Comparison of ENCODE assay signal across 17 cellular contexts in genomic region chr17:28473542-28473941, GRCh38. TPM values are rescaled to one million over a fixed set of nuclear protein-coding genes. Genes with fewer than 3 reads are reported as not detected.
DNase-seq lines count a peak whose midpoint lies in the region; ATAC-seq and TF ChIP-seq lines count a peak whose summit lies in the region.
"Had no signal": no experiment of that assay in that cellular context is flagged by ENCODE, and none has a peak within 500 bp of the region (broad histone marks: within the 10 kb centered on the region; RNA-seq: fewer than 3 reads in every experiment).

Gene SLC13A2 (plus strand): TSS chr17:28473644. CDS start chr17:28473713, 69 bp downstream.

- no peaks in the 10 kb centered on the region for H3K27me3 ChIP-seq in upper lobe of right lung
- H3K27me3 ChIP-seq in CD4-positive, alpha-beta T cell (ENCODE audit: control insufficient read depth, insufficient read depth, low read length), result no peaks in the 10 kb centered on the region
- H3K27me3 ChIP-seq: tibial nerve had no signal

- POLR2A ChIA-PET in activated naive CD8-positive, alpha-beta T cell treated with anti-CD3 and anti-CD28 coated beads, Interleukin-2, amount 10 ng/mL, durations not matched to agents 7 days and 5 days (lab: Charles Lee), result no interaction called here
- POLR2A ChIA-PET in CD4-positive, alpha-beta T cell (lab: Charles Lee), result no interaction called here
- POLR2A ChIA-PET in T-cell (lab: Charles Lee), result no interaction called here

- H3K27me3 Mint-ChIP-seq in activated naive CD8-positive, alpha-beta T cell treated with anti-CD3 and anti-CD28 coated beads, Interleukin-2, amount 10 ng/mL, durations not matched to agents 7 days and 5 days, result peaks cover 3% of the 10 kb centered on the region
- H3K27me3 Mint-ChIP-seq in activated naive CD8-positive, alpha-beta T cell treated with anti-CD3 and anti-CD28 coated beads for 36 hours, result no peaks in the 10 kb centered on the region
- H3K27me3 Mint-ChIP-seq in CD4-positive, alpha-beta T cell, result no peaks in the 10 kb centered on the region
- H3K27me3 Mint-ChIP-seq in T-cell, result peaks cover 0 to 4% of the 10 kb centered on the region in 2 donors

- H3K4me1 ChIP-seq in upper lobe of right lung, result no peaks in the 10 kb centered on the region
- H3K4me1 ChIP-seq: prostate gland, SJSA1, tibial nerve had no signal

- H3K4me3 Mint-ChIP-seq in activated naive CD8-positive, alpha-beta T cell treated with anti-CD3 and anti-CD28 coated beads, Interleukin-2, amount 10 ng/mL, durations not matched to agents 7 days and 5 days, result no peak within 1 kb of the TSS
- H3K4me3 Mint-ChIP-seq in activated naive CD8-positive, alpha-beta T cell treated with anti-CD3 and anti-CD28 coated beads for 36 hours, result no peak within 1 kb of the TSS
- H3K4me3 Mint-ChIP-seq in CD4-positive, alpha-beta T cell, result no peak within 1 kb of the TSS
- no peak within 1 kb of the TSS for H3K4me3 Mint-ChIP-seq in T-cell

- no peak within 1 kb of the TSS for H3K27ac ChIP-seq in upper lobe of right lung
- H3K27ac ChIP-seq in CD4-positive, alpha-beta T cell (ENCODE audit: low read depth, low read length), result no peak within 1 kb of the TSS
- H3K27ac ChIP-seq: prostate gland, SJSA1 had no signal

- DNase-seq in activated naive CD8-positive, alpha-beta T cell treated with anti-CD3 and anti-CD28 coated beads, Interleukin-2, amount 10 ng/mL, durations not matched to agents 7 days and 5 days, result peak; percentile 18
- DNase-seq in activated naive CD8-positive, alpha-beta T cell treated with anti-CD3 and anti-CD28 coated beads for 36 hours, result no peak
- peak; percentile 21 for DNase-seq in RPMI8226
- DNase-seq in left colon, result peak; percentile 57 to 62
- no peak for DNase-seq in upper lobe of right lung
- DNase-seq in CD4-positive, alpha-beta T cell, result no peak
- no peak for DNase-seq in T-cell
- no peak for DNase-seq in NCI-H1417 treated with DMSO at 0.1 percent for 48 hours (lab: John Stamatoyannopoulos, UW)
- DNase-seq: AML-193, GOT3, NCI-H187 treated with DMSO at 0.1 percent for 48 hours, NCI-H748 treated with DMSO at 0.1 percent for 48 hours had no signal

- H3K4me3 ChIP-seq in upper lobe of right lung, result no peak within 1 kb of the TSS
- H3K4me3 ChIP-seq: prostate gland, SJSA1, tibial nerve had no signal

- no peaks in the 10 kb centered on the region for H3K36me3 Mint-ChIP-seq in activated naive CD8-positive, alpha-beta T cell treated with anti-CD3 and anti-CD28 coated beads, Interleukin-2, amount 10 ng/mL, durations not matched to agents 7 days and 5 days
- H3K36me3 Mint-ChIP-seq in activated naive CD8-positive, alpha-beta T cell treated with anti-CD3 and anti-CD28 coated beads for 36 hours, result no peaks in the 10 kb centered on the region
- H3K36me3 Mint-ChIP-seq in CD4-positive, alpha-beta T cell (ENCODE audit: low read depth), result no peaks in the 10 kb centered on the region
- H3K36me3 Mint-ChIP-seq in T-cell, result no peaks in the 10 kb centered on the region

- intact Hi-C loops in left colon (cut with DNase I, micrococcal nuclease), result no loop called here
- intact Hi-C loops in upper lobe of right lung (cut with DNase I), result no loop called here
- intact Hi-C loops in CD4-positive, alpha-beta T cell (cut with DNase I, micrococcal nuclease), result no loop called here

- ATAC-seq in activated naive CD8-positive, alpha-beta T cell treated with anti-CD3 and anti-CD28 coated beads, Interleukin-2, amount 10 ng/mL, durations not matched to agents 7 days and 5 days (ENCODE audit: low read depth), result no peak
- ATAC-seq in left colon, result peak; percentile 65
- peak; percentile 31 for ATAC-seq in upper lobe of right lung
- no peak for ATAC-seq in CD4-positive, alpha-beta T cell (ENCODE audit: poor library complexity)
- ATAC-seq in T-cell (replicated peaks in 1 of 4), result no peak

- H3K9me3 ChIP-seq in upper lobe of right lung, result no peaks in the 10 kb centered on the region
- H3K9me3 ChIP-seq in CD4-positive, alpha-beta T cell (ENCODE audit: control insufficient read depth, low read length), result no peaks in the 10 kb centered on the region
- H3K9me3 ChIP-seq: prostate gland, SJSA1, tibial nerve had no signal

- CTCF ChIA-PET in CD4-positive, alpha-beta T cell (lab: Charles Lee), result no interaction called here
- CTCF ChIA-PET in T-cell (lab: Charles Lee), result no interaction called here

- H3K9me3 Mint-ChIP-seq in activated naive CD8-positive, alpha-beta T cell treated with anti-CD3 and anti-CD28 coated beads, Interleukin-2, amount 10 ng/mL, durations not matched to agents 7 days and 5 days, result no peaks in the 10 kb centered on the region
- H3K9me3 Mint-ChIP-seq in activated naive CD8-positive, alpha-beta T cell treated with anti-CD3 and anti-CD28 coated beads for 36 hours, result no peaks in the 10 kb centered on the region
- no peaks in the 10 kb centered on the region for H3K9me3 Mint-ChIP-seq in CD4-positive, alpha-beta T cell
- H3K9me3 Mint-ChIP-seq in T-cell, result no peaks in the 10 kb centered on the region

- H3K27ac Mint-ChIP-seq in activated naive CD8-positive, alpha-beta T cell treated with anti-CD3 and anti-CD28 coated beads, Interleukin-2, amount 10 ng/mL, durations not matched to agents 7 days and 5 days, result peak within 1 kb of the TSS; percentile 47
- no peak within 1 kb of the TSS for H3K27ac Mint-ChIP-seq in activated naive CD8-positive, alpha-beta T cell treated with anti-CD3 and anti-CD28 coated beads for 36 hours
- no peak within 1 kb of the TSS for H3K27ac Mint-ChIP-seq in CD4-positive, alpha-beta T cell
- no peak within 1 kb of the TSS for H3K27ac Mint-ChIP-seq in T-cell

- peaks cover 11% of the 10 kb centered on the region for H3K4me1 Mint-ChIP-seq in activated naive CD8-positive, alpha-beta T cell treated with anti-CD3 and anti-CD28 coated beads, Interleukin-2, amount 10 ng/mL, durations not matched to agents 7 days and 5 days
- peaks cover 13% of the 10 kb centered on the region for H3K4me1 Mint-ChIP-seq in activated naive CD8-positive, alpha-beta T cell treated with anti-CD3 and anti-CD28 coated beads for 36 hours
- H3K4me1 Mint-ChIP-seq in CD4-positive, alpha-beta T cell (ENCODE audit: low read depth), result peaks cover 8% of the 10 kb centered on the region
- H3K4me1 Mint-ChIP-seq in T-cell, result peaks cover 7 to 18% (median 18%) of the 10 kb centered on the region in 3 donors

- H3K36me3 ChIP-seq in upper lobe of right lung, result no peaks in the 10 kb centered on the region
- H3K36me3 ChIP-seq: prostate gland, SJSA1, tibial nerve had no signal

- TF ChIP-seq CTCF in upper lobe of right lung (IDR thresholded peaks at IDR 0.05), result no peak
- no peak for TF ChIP-seq CTCF in CD4-positive, alpha-beta T cell (IDR thresholded peaks at IDR 0.05)

RNA-seq across cellular contexts. Expression of gene SLC13A2, which starts in this region (rescaled TPM):
- total RNA-seq in activated naive CD8-positive, alpha-beta T cell treated with anti-CD3 and anti-CD28 coated beads, Interleukin-2, amount 10 ng/mL, durations not matched to agents 7 days and 5 days, result not detected
- total RNA-seq in activated naive CD8-positive, alpha-beta T cell treated with anti-CD3 and anti-CD28 coated beads for 36 hours, result not detected
- total RNA-seq in left colon, result 10 to 100 TPM; 24.4 to 26.5 TPM
- 0.87 TPM for total RNA-seq in upper lobe of right lung
- total RNA-seq in CD4-positive, alpha-beta T cell, result not detected
- total RNA-seq in T-cell, result not detected
- total RNA-seq: dermis microvascular lymphatic vessel endothelial cell, fibroblast of villous mesenchyme, SJSA1, tibial nerve had no signal

Comparison
In these comparisons a context has a peak if more than half of its experiments do, and no peak if none do; other contexts are left out.
1. RNA of gene SLC13A2 (total RNA-seq): 24.4 to 26.5 TPM in left colon; 0.87 TPM in upper lobe of right lung (single experiment), not detected in activated naive CD8-positive, alpha-beta T cell treated with anti-CD3 and anti-CD28 coated beads, Interleukin-2, amount 10 ng/mL, durations not matched to agents 7 days and 5 days, not detected in activated naive CD8-positive, alpha-beta T cell treated with anti-CD3 and anti-CD28 coated beads for 36 hours, not detected in CD4-positive, alpha-beta T cell and not detected in T-cell; every median in the first group is over 10 times any median in the second.
2. Peak in DNase-seq in activated naive CD8-positive, alpha-beta T cell treated with anti-CD3 and anti-CD28 coated beads, Interleukin-2, amount 10 ng/mL, durations not matched to agents 7 days and 5 days; RNA of the gene not detected or under 1 TPM.
3. Peak in ATAC-seq in upper lobe of right lung; RNA of the gene not detected or under 1 TPM.
4. DNase-seq: peak in RPMI8226 (single experiment) and left colon (2 of 2); none in activated naive CD8-positive, alpha-beta T cell treated with anti-CD3 and anti-CD28 coated beads for 36 hours (single experiment), upper lobe of right lung (single experiment), CD4-positive, alpha-beta T cell (0 of 10), T-cell (0 of 34) and NCI-H1417 treated with DMSO at 0.1 percent for 48 hours (single experiment).